In genomic region chr1:21774835-21775541, GRCh38 we compare ENCODE assay signal across 1 cellular context.
TF ChIP-seq lines count a peak whose summit lies in the region.

No MANE protein-coding gene starts in this region.

TF ChIP-seq in HEK293, 187 proteins besides CTCF, POLR2A, EP300 and RAD21 (continues in another document):
- no peak for TF ChIP-seq HIC1 (tag by site-specific recombination; IDR thresholded peaks at IDR 0.05)
- TF ChIP-seq PATZ1 (tag by site-specific recombination; IDR thresholded peaks at IDR 0.05), result no peak
- TF ChIP-seq ZNF626 (tag by site-specific recombination; IDR thresholded peaks at IDR 0.05), result no peak
- TF ChIP-seq MEIS1 (CRISPR knock-in tag; IDR thresholded peaks at IDR 0.05; ENCODE audit: borderline replicate concordance), result no peak
- 0 out of 2 replicates have a peak, but pooled peaks have one; percentile 10 for TF ChIP-seq ZNF404 (tag by site-specific recombination; IDR thresholded peaks at IDR 0.05)
- TF ChIP-seq, protein P1, sequence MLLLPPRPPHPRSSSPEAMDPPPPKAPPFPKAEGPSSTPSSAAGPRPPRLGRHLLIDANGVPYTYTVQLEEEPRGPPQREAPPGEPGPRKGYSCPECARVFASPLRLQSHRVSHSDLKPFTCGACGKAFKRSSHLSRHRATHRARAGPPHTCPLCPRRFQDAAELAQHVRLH (tag by site-specific recombination; IDR thresholded peaks at IDR 0.05), result no peak
- no peak for TF ChIP-seq ZNF114 (tag by site-specific recombination; IDR thresholded peaks at IDR 0.05)
- 0 out of 2 replicates have a peak, but pooled peaks have one; percentile 51 for TF ChIP-seq ZFP37 (tag by site-specific recombination; IDR thresholded peaks at IDR 0.05)
- no peak for TF ChIP-seq ZNF19 (tag by site-specific recombination; IDR thresholded peaks at IDR 0.05; ENCODE audit: low read depth)
- TF ChIP-seq ZNF560 (tag by site-specific recombination; IDR thresholded peaks at IDR 0.05; ENCODE audit: borderline replicate concordance), result peak; percentile 54; the same call in 1 of the 2 replicates
- TF ChIP-seq ZNF510 (tag by site-specific recombination; IDR thresholded peaks at IDR 0.05; ENCODE audit: insufficient replicate concordance), result peak; percentile 43
- TF ChIP-seq YY2 (tag by site-specific recombination; IDR thresholded peaks at IDR 0.05), result no peak
- no peak for TF ChIP-seq ZNF391 (tag by site-specific recombination; IDR thresholded peaks at IDR 0.05; ENCODE audit: borderline replicate concordance, low read depth)
- TF ChIP-seq INSM2 (tag by site-specific recombination; IDR thresholded peaks at IDR 0.05), result no peak
- 0 out of 2 replicates have a peak, but pooled peaks have one; percentile 37 for TF ChIP-seq ZNF530 (tag by site-specific recombination; IDR thresholded peaks at IDR 0.05; ENCODE audit: low read depth)
- TF ChIP-seq ZNF426 (tag by site-specific recombination; IDR thresholded peaks at IDR 0.05), result peak; percentile 78
- no peak for TF ChIP-seq ZNF2 (tag by site-specific recombination; IDR thresholded peaks at IDR 0.05)
- no peak for TF ChIP-seq ZNF76 (tag by site-specific recombination; IDR thresholded peaks at IDR 0.05; ENCODE audit: borderline replicate concordance, low read depth)
- TF ChIP-seq, protein P2, sequence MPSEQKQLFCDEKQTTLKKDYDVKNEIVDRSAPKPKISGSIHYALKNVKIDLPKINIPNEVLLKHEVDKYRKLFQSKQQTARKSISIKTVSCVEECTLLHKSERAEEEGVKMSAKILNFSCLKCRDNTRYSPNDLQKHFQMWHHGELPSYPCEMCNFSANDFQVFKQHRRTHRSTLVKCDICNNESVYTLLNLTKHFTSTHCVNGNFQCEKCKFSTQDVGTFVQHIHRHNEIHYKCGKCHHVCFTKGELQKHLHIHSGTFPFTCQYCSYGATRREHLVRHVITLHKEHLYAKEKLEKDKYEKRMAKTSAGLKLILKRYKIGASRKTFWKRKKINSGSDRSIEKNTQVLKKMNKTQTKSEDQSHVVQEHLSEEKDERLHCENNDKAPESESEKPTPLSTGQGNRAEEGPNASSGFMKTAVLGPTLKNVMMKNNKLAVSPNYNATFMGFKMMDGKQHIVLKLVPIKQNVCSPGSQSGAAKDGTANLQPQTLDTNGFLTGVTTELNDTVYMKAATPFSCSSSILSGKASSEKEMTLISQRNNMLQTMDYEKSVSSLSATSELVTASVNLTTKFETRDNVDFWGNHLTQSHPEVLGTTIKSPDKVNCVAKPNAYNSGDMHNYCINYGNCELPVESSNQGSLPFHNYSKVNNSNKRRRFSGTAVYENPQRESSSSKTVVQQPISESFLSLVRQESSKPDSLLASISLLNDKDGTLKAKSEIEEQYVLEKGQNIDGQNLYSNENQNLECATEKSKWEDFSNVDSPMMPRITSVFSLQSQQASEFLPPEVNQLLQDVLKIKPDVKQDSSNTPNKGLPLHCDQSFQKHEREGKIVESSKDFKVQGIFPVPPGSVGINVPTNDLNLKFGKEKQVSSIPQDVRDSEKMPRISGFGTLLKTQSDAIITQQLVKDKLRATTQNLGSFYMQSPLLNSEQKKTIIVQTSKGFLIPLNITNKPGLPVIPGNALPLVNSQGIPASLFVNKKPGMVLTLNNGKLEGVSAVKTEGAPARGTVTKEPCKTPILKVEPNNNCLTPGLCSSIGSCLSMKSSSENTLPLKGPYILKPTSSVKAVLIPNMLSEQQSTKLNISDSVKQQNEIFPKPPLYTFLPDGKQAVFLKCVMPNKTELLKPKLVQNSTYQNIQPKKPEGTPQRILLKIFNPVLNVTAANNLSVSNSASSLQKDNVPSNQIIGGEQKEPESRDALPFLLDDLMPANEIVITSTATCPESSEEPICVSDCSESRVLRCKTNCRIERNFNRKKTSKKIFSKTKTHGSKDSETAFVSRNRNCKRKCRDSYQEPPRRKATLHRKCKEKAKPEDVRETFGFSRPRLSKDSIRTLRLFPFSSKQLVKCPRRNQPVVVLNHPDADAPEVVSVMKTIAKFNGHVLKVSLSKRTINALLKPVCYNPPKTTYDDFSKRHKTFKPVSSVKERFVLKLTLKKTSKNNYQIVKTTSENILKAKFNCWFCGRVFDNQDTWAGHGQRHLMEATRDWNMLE (tag by site-specific recombination; conservative IDR thresholded peaks at IDR 0.05; ENCODE audit: low read depth), result peak; percentile 90
- TF ChIP-seq ZBTB1 (tag by site-specific recombination; IDR thresholded peaks at IDR 0.05), result no peak
- TF ChIP-seq, protein P3, sequence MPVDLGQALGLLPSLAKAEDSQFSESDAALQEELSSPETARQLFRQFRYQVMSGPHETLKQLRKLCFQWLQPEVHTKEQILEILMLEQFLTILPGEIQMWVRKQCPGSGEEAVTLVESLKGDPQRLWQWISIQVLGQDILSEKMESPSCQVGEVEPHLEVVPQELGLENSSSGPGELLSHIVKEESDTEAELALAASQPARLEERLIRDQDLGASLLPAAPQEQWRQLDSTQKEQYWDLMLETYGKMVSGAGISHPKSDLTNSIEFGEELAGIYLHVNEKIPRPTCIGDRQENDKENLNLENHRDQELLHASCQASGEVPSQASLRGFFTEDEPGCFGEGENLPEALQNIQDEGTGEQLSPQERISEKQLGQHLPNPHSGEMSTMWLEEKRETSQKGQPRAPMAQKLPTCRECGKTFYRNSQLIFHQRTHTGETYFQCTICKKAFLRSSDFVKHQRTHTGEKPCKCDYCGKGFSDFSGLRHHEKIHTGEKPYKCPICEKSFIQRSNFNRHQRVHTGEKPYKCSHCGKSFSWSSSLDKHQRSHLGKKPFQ (tag by site-specific recombination; IDR thresholded peaks at IDR 0.05), result no peak; the same call in 1 of the 2 replicates
- peak; percentile 92 for TF ChIP-seq ZNF394 (tag by site-specific recombination; IDR thresholded peaks at IDR 0.05; ENCODE audit: borderline replicate concordance)
- no peak for TF ChIP-seq ZEB2 (tag by site-specific recombination; IDR thresholded peaks at IDR 0.05)
- TF ChIP-seq ZNF621 (tag by site-specific recombination; IDR thresholded peaks at IDR 0.05), result no peak
- TF ChIP-seq HOXA7 (CRISPR knock-in tag; IDR thresholded peaks at IDR 0.05; ENCODE audit: borderline replicate concordance), result no peak
- 0 out of 2 replicates have a peak, but pooled peaks have one; percentile 11 for TF ChIP-seq GLIS2 (tag by site-specific recombination; IDR thresholded peaks at IDR 0.05)
- no peak for TF ChIP-seq ZNF266 (tag by site-specific recombination; IDR thresholded peaks at IDR 0.05; ENCODE audit: low read depth)
- TF ChIP-seq ZNF664 (tag by site-specific recombination; IDR thresholded peaks at IDR 0.05), result peak; percentile 63; the same call in 1 of the 2 replicates
- TF ChIP-seq ZNF555 (tag by site-specific recombination; conservative IDR thresholded peaks at IDR 0.05), result peak; percentile 65
- TF ChIP-seq, protein P4, sequence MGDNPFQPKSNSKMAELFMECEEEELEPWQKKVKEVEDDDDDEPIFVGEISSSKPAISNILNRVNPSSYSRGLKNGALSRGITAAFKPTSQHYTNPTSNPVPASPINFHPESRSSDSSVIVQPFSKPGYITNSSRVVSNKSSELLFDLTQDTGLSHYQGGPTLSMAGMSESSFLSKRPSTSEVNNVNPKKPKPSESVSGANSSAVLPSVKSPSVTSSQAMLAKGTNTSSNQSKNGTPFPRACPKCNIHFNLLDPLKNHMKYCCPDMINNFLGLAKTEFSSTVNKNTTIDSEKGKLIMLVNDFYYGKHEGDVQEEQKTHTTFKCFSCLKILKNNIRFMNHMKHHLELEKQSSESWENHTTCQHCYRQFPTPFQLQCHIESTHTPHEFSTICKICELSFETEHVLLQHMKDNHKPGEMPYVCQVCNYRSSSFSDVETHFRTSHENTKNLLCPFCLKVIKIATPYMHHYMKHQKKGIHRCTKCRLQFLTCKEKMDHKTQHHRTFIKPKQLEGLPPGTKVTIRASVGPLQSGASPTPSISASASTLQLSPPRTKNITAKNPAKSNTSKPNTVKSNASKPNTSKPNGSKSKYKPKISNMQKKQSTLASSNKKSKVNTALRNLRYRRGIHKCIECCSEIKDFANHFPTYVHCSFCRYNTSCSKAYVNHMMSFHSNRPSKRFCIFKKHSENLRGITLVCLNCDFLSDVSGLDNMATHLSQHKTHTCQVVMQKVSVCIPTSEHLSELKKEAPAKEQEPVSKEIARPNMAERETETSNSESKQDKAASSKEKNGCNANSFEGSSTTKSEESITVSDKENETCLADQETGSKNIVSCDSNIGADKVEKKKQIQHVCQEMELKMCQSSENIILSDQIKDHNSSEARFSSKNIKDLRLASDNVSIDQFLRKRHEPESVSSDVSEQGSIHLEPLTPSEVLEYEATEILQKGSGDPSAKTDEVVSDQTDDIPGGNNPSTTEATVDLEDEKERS (tag by site-specific recombination; IDR thresholded peaks at IDR 0.05), result no peak
- no peak for TF ChIP-seq ZNF174 (tag by site-specific recombination; IDR thresholded peaks at IDR 0.05)
- no peak for TF ChIP-seq ZXDB (tag by site-specific recombination; IDR thresholded peaks at IDR 0.05)
- 0 out of 2 replicates have a peak, but pooled peaks have one; percentile 19 for TF ChIP-seq OVOL3 (tag by site-specific recombination; IDR thresholded peaks at IDR 0.05)
- no peak for TF ChIP-seq ZNF777 (tag by site-specific recombination; IDR thresholded peaks at IDR 0.05; ENCODE audit: borderline replicate concordance)
- no peak for TF ChIP-seq ZNF121 (tag by site-specific recombination; IDR thresholded peaks at IDR 0.05)
- TF ChIP-seq ZNF341 (tag by site-specific recombination; IDR thresholded peaks at IDR 0.05; ENCODE audit: low read depth), result 0 out of 2 replicates have a peak, but pooled peaks have one; percentile 12
- TF ChIP-seq SCRT2 (tag by site-specific recombination; IDR thresholded peaks at IDR 0.05), result no peak
- TF ChIP-seq ZNF10 (tag by site-specific recombination; IDR thresholded peaks at IDR 0.05), result no peak
- no peak for TF ChIP-seq ZNF23 (tag by site-specific recombination; IDR thresholded peaks at IDR 0.05; ENCODE audit: borderline replicate concordance)
- no peak for TF ChIP-seq ZNF501 (tag by site-specific recombination; IDR thresholded peaks at IDR 0.05)
- no peak for TF ChIP-seq REPIN1 (tag by site-specific recombination; IDR thresholded peaks at IDR 0.05; ENCODE audit: low read depth)
- no peak for TF ChIP-seq ZNF221 (tag by site-specific recombination; IDR thresholded peaks at IDR 0.05; ENCODE audit: borderline replicate concordance)
- TF ChIP-seq PRDM10 (tag by site-specific recombination; IDR thresholded peaks at IDR 0.05), result no peak
- no peak for TF ChIP-seq ZSCAN16 (tag by site-specific recombination; IDR thresholded peaks at IDR 0.05)
